In the genomic region with DNA sequence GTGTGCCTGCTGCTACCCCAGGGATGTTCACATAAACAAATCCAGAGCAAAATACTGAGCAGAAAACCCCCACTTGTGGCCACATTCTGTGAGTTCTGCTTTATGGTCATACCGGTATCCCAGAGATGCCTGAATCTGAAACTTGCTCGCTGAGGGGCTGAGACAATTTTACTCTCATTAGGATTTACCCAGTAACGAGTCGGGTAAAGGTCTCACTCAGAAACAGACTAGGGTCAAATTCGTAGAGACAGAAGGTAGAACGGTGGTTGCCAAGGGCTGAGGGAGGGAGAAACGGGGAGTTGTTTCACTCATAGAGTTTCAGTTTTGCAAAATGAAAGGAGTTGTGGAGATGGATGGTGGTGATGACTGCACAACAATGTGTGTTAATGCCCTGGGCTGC, we compare ENCODE assay signal across 11 cellular contexts. TPM values are rescaled to one million over a fixed set of nuclear protein-coding genes. Genes with fewer than 3 reads are reported as not detected.
DNase-seq lines count a peak whose midpoint lies in the region; ATAC-seq and TF ChIP-seq lines count a peak whose summit lies in the region.
"Had no signal": no experiment of that assay in that cellular context is flagged by ENCODE, and none has a peak within 500 bp of the region (broad histone marks: within the 10 kb centered on the region; RNA-seq: fewer than 3 reads in every experiment).

No MANE protein-coding gene starts in this region.

- H3K9me3 Mint-ChIP-seq in CD8-positive, alpha-beta memory T cell = peaks cover 0 to 4% (median 3%) of the 10 kb centered on the region in 5 donors

- POLR2A ChIA-PET in CD8-positive, alpha-beta memory T cell (lab: Charles Lee) = no interaction called here
- POLR2A ChIA-PET in OCI-LY7 (lab: Charles Lee) = no interaction called here

- intact Hi-C loops in OCI-LY7 (cut with micrococcal nuclease; ENCODE audit: unreplicated experiment) = no loop called here

- peaks cover 0 to 33% (median 22%) of the 10 kb centered on the region in 3 donors for H3K4me1 Mint-ChIP-seq in CD8-positive, alpha-beta memory T cell

- no peak for DNase-seq in CD8-positive, alpha-beta memory T cell
- DNase-seq in OCI-LY7 (ENCODE audit: low spot score) = no peak
- no peak for DNase-seq in cerebellum (ENCODE audit: low spot score)
- no peak for DNase-seq in foreskin fibroblast
- DNase-seq in KG1 (lab: John Stamatoyannopoulos, UW) = no peak
- DNase-seq: cortex of kidney had no signal

- H3K36me3 Mint-ChIP-seq in CD8-positive, alpha-beta memory T cell = no peaks in the 10 kb centered on the region

- no peak for TF ChIP-seq CTCF in OCI-LY7 (conservative IDR thresholded peaks at IDR 0.05; ENCODE audit: low read length)
- TF ChIP-seq CTCF in foreskin fibroblast (IDR thresholded peaks at IDR 0.05; ENCODE audit: low read depth, low read length) = no peak
- TF ChIP-seq CTCF in gastroesophageal sphincter (IDR thresholded peaks at IDR 0.05) = no peak

- H3K27ac ChIP-seq in CD8-positive, alpha-beta memory T cell (ENCODE audit: low read depth, low read length) = no peak overlapping the region
- H3K27ac ChIP-seq in OCI-LY7 (ENCODE audit: low read depth, low read length, poor library complexity, severe bottlenecking) = no peak overlapping the region
- no peak overlapping the region for H3K27ac ChIP-seq in gastroesophageal sphincter
- H3K27ac ChIP-seq: thoracic aorta had no signal

- peak overlapping the region; percentile 34; the same call in 1 of the 2 replicates for H3K4me2 ChIP-seq in OCI-LY7 (ENCODE audit: low read length)

- peaks cover 21% of the 10 kb centered on the region for H3K4me1 ChIP-seq in CD8-positive, alpha-beta memory T cell (ENCODE audit: insufficient read depth, low read length)
- peaks cover 6% of the 10 kb centered on the region for H3K4me1 ChIP-seq in OCI-LY7 (ENCODE audit: insufficient read depth, low read length, poor library complexity, severe bottlenecking)
- no peaks in the 10 kb centered on the region for H3K4me1 ChIP-seq in gastroesophageal sphincter

- TF ChIP-seq POLR2A in gastroesophageal sphincter (IDR thresholded peaks at IDR 0.05) = no peak

- 60 to 67% methylated on average over 1 to 7 of the region's 7 CpGs for WGBS in gastroesophageal sphincter (ENCODE audit: low coverage in 1 of 2), 2 donors

- peak; percentile 75 for ATAC-seq in GM18519 (IDR thresholded peaks at IDR 0.05; ENCODE audit: low FRiP score, unreplicated experiment)
- peak; percentile 73 for ATAC-seq in HG02798 (IDR thresholded peaks at IDR 0.05; ENCODE audit: poor library complexity, unreplicated experiment)
- ATAC-seq in gastroesophageal sphincter = no peak

- no TSS peak for BruUV-seq in OCI-LY7 (replicated peaks; lab: Mats Ljungman, UMichigan)

- H3K36me3 ChIP-seq in CD8-positive, alpha-beta memory T cell (ENCODE audit: insufficient read depth, low read length) = no peaks in the 10 kb centered on the region
- H3K36me3 ChIP-seq in OCI-LY7 (ENCODE audit: insufficient read depth, low read length) (no peaks in the 10 kb centered on the region), gastroesophageal sphincter (no peaks in the 10 kb centered on the region)
- H3K36me3 ChIP-seq: thoracic aorta had no signal

- TF ChIP-seq EP300 in gastroesophageal sphincter (IDR thresholded peaks at IDR 0.05) = no peak

- no peak overlapping the region; the same call in 1 of the 2 replicates for H2AFZ ChIP-seq in OCI-LY7 (ENCODE audit: low read length)

- CTCF ChIA-PET in CD8-positive, alpha-beta memory T cell (lab: Charles Lee) = interaction anchor here (1.0 kb wide), 1 partner anchor 35 kb away, joined by 3 read pairs; no protein-coding TSS in a partner anchor
- CTCF ChIA-PET in OCI-LY7 (lab: Charles Lee; ENCODE audit: unreplicated experiment) = no interaction called here

- peak overlapping the region in 4 of 7 donors; percentile 18 to 78 (median 57) for H3K4me3 Mint-ChIP-seq in CD8-positive, alpha-beta memory T cell

- no peak overlapping the region for H3K4me3 ChIP-seq in CD8-positive, alpha-beta memory T cell (ENCODE audit: low read length)
- H3K4me3 ChIP-seq in OCI-LY7 (ENCODE audit: low read depth, low read length, poor library complexity, severe bottlenecking) (no peak overlapping the region), foreskin fibroblast (ENCODE audit: low read depth in 1 of 2, low read length in 2 of 2) (no peak overlapping the region), gastroesophageal sphincter (no peak overlapping the region)
- H3K4me3 ChIP-seq: lung, thoracic aorta had no signal

- peaks cover 8 to 31% of the 10 kb centered on the region in 2 donors for H3K27me3 Mint-ChIP-seq in CD8-positive, alpha-beta memory T cell

- no peaks in the 10 kb centered on the region for H4K20me1 ChIP-seq in OCI-LY7 (ENCODE audit: insufficient read depth, low read length)

- no peaks in the 10 kb centered on the region for H3K9me3 ChIP-seq in CD8-positive, alpha-beta memory T cell (ENCODE audit: low read length)
- H3K9me3 ChIP-seq in OCI-LY7 (ENCODE audit: low read length) (no peaks in the 10 kb centered on the region), gastroesophageal sphincter (peaks cover 0 to 11% (median 0%) of the 10 kb centered on the region in 3 donors)
- H3K9me3 ChIP-seq: thoracic aorta had no signal

- peak overlapping the region in 2 of 8 donors; percentile 70 to 83 for H3K27ac Mint-ChIP-seq in CD8-positive, alpha-beta memory T cell

- H3K27me3 ChIP-seq in CD8-positive, alpha-beta memory T cell (ENCODE audit: insufficient read depth, low read length, poor library complexity, severe bottlenecking) = no peaks in the 10 kb centered on the region
- peaks cover 67% of the 10 kb centered on the region for H3K27me3 ChIP-seq in gastroesophageal sphincter

- H3K9me2 ChIP-seq in OCI-LY7 (ENCODE audit: insufficient read depth, low read length) = no peaks in the 10 kb centered on the region

- no peaks in the 10 kb centered on the region for H3K79me2 ChIP-seq in OCI-LY7 (ENCODE audit: insufficient read depth, low read depth, low read length)

RNA-seq across cellular contexts. Expression of a gene that starts 45.4 kb away (rescaled TPM):
- not detected for total RNA-seq in CD8-positive, alpha-beta memory T cell
- polyA plus RNA-seq in CD8-positive, alpha-beta memory T cell = not detected
- total RNA-seq in OCI-LY7 (2014; rRNA removed; shearing (Covaris generic)) = not detected in 2 replicates
- total RNA-seq in OCI-LY7 (2022) (not detected in 2 replicates), cerebellum (2.4 TPM), gastroesophageal sphincter (not detected)
- total RNA-seq: lung had no signal
- polyA plus RNA-seq: lung had no signal
